In the genomic region with DNA sequence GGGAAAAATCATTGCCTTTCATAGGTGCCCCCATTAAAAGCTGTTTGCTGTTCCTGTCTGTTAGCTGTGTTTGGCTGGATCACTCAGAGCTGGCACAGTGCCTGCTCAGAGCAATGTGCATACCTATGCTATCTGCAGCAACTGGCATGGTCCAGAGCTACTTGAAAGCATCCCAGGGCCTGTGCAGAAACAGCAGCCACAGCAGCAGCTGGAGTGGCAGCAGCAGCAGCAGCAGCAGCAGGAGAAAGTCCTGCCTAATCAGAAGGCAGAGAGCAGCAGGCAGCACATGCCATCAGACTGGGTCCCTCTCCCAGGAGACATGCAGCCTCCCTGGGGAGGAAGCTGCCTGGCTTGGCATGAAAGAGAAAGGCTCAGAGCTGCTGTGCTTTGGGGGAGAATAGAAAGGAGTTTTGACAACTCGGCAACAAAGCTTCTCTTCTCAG, we compare ENCODE assay signal across 11 cellular contexts.
DNase-seq lines count a peak whose midpoint lies in the region; ATAC-seq, FAIRE-seq and TF ChIP-seq lines count a peak whose summit lies in the region.
"Had no signal": no experiment of that assay in that cellular context is flagged by ENCODE, and none has a peak within 500 bp of the region (broad histone marks: within the 10 kb centered on the region; RNA-seq: fewer than 3 reads in every experiment).

No MANE protein-coding gene starts in this region.

- no peak overlapping the region for H2AFZ ChIP-seq in GM12878 (ENCODE audit: control insufficient read depth, low read depth, low read length)

- FAIRE-seq in GM12878 (lab: Jason Lieb, UNC): no peak

- no peak overlapping the region for H3K9ac ChIP-seq in GM12878 (ENCODE audit: control insufficient read depth, insufficient read depth, low read length)

- no peaks in the 10 kb centered on the region for H3K4me1 ChIP-seq in GM12878 (ENCODE audit: control insufficient read depth, insufficient read depth, low read length)
- no peaks in the 10 kb centered on the region for H3K4me1 ChIP-seq in mucosa of descending colon (ENCODE audit: low read depth)
- H3K4me1 ChIP-seq in breast epithelium: no peaks in the 10 kb centered on the region

- intact Hi-C loops in GM12878 (cut with micrococcal nuclease; ENCODE audit: unreplicated experiment) (loop anchor here (1.0 kb wide), 1 partner anchor 324 kb away; no protein-coding TSS in a partner anchor), mucosa of descending colon (cut with DNase I, micrococcal nuclease) (loop anchor here (10.0 kb wide), 1 partner anchor 323 kb away; no protein-coding TSS in a partner anchor), breast epithelium (cut with DNase I; ENCODE audit: low total_unique reads) (no loop called here)

- RAD21 ChIA-PET in GM12878 (lab: Charles Lee; ENCODE audit: unreplicated experiment): interaction anchor here (0.6 to 1.6 kb wide), 6 partner anchors 8 to 738 kb away, joined by 3 to 7 read pairs (median 4); no protein-coding TSS in a partner anchor

- TF ChIP-seq EP300 in GM12878 (IDR thresholded peaks at IDR 0.05; ENCODE audit: borderline replicate concordance in 1 of 2, control insufficient read depth in 1 of 2, low read depth in 2 of 2, low read length in 2 of 2): no peak

- POLR2A ChIA-PET in GM12878 (lab: Charles Lee): no interaction called here

- TF ChIP-seq CTCF in GM12878 (IDR thresholded peaks at IDR 0.05 in 2 of 3, conservative IDR thresholded peaks at IDR 0.05 in 1 of 3; ENCODE audit: control insufficient read depth in 2 of 3, extremely low read depth in 1 of 3, insufficient read depth in 1 of 3, low read depth in 3 of 3, low read length in 3 of 3): no peak
- TF ChIP-seq CTCF in mucosa of descending colon (IDR thresholded peaks at IDR 0.05): no peak
- no peak for TF ChIP-seq CTCF in breast epithelium (IDR thresholded peaks at IDR 0.05)

- H3K4me3 ChIP-seq in GM12878 (no peak overlapping the region), mucosa of descending colon (no peak overlapping the region), H7 (ENCODE audit: insufficient read depth, low read depth, low read length) (no peak overlapping the region), breast epithelium (no peak overlapping the region)
- H3K4me3 ChIP-seq: MG63 had no signal

- TF ChIP-seq RAD21 in GM12878 (IDR thresholded peaks at IDR 0.05; ENCODE audit: insufficient read depth, low read depth, low read length): no peak

- WGBS in GM12878 (ENCODE audit: insufficient coverage, insufficient replicate concordance, low lambda C conversion rate, missing lambda C conversion rate): 17% methylated on average over 1 of the region's 1 CpG

- peak; percentile 13 for ATAC-seq in GM18519 (IDR thresholded peaks at IDR 0.05; ENCODE audit: low FRiP score, unreplicated experiment)
- peak; percentile 37 for ATAC-seq in HG03354 (IDR thresholded peaks at IDR 0.05; ENCODE audit: poor library complexity, severe bottlenecking, unreplicated experiment)
- ATAC-seq in GM12878: peak; percentile 19; the same call in 1 of the 3 replicates
- peak; percentile 63 for ATAC-seq in mucosa of descending colon

- no peaks in the 10 kb centered on the region for H3K9me3 ChIP-seq in GM12878 (replicated peaks; ENCODE audit: control insufficient read depth, insufficient read depth, low read length)
- no peaks in the 10 kb centered on the region for H3K9me3 ChIP-seq in mucosa of descending colon
- no peaks in the 10 kb centered on the region for H3K9me3 ChIP-seq in breast epithelium
- H3K9me3 ChIP-seq: MG63 had no signal

- H3K4me2 ChIP-seq in GM12878 (ENCODE audit: control insufficient read depth, insufficient read depth): no peak overlapping the region

- DNase-seq in GM12878 (ENCODE audit: low read depth, low spot score) (no peak), mucosa of descending colon (peak in 1 of 3 donors; percentile 30), H7 (no peak), G401 (ENCODE audit: low spot score) (no peak), inferior parietal cortex (ENCODE audit: extremely low spot score) (no peak), breast epithelium (ENCODE audit: low spot score in 2 of 2) (no peak)
- DNase-seq: activated CD4-positive, alpha-beta T cell treated with anti-CD3 and anti-CD28 coated beads, Interleukin-2, amount 50 U/mL, for 1 hour; amniotic stem cell had no signal

- no peaks in the 10 kb centered on the region for H3K79me2 ChIP-seq in GM12878 (ENCODE audit: control insufficient read depth, insufficient read depth, low read length)

- TF ChIP-seq POLR2A in GM12878 (IDR thresholded peaks at IDR 0.05; ENCODE audit: low read depth, low read length): no peak
- TF ChIP-seq POLR2A in breast epithelium (IDR thresholded peaks at IDR 0.05): no peak

- BruUV-seq in GM12878 (replicated peaks; lab: Mats Ljungman, UMichigan): no TSS peak

- CTCF ChIA-PET in GM12878 (lab: Yijun Ruan, JAX): interaction anchor here (0.7 to 1.4 kb wide), 14 partner anchors 9 to 787 kb away, joined by 3 to 9 read pairs (median 4); no protein-coding TSS in a partner anchor

- in situ Hi-C loops in GM12878 (cut with MboI): no loop called here
- in situ Hi-C loops in G401 (cut with HindIII; ENCODE audit: low sequenced_read_pairs): no loop called here

- H3K27ac ChIP-seq in GM12878 (ENCODE audit: control insufficient read depth, insufficient read depth) (no peak overlapping the region), breast epithelium (no peak overlapping the region)

- SMC1A ChIA-PET in GM12878 (lab: Charles Lee; ENCODE audit: uncharacterized antibody, unreplicated experiment): interaction anchor here (0.7 to 1.8 kb wide), 11 partner anchors 8 to 353 kb away, joined by 3 to 5 read pairs (median 3); no protein-coding TSS in a partner anchor

- H3K36me3 ChIP-seq in GM12878 (ENCODE audit: control insufficient read depth in 2 of 2, insufficient read depth in 2 of 2, low read length in 1 of 2) (no peaks in the 10 kb centered on the region), mucosa of descending colon (ENCODE audit: low read depth) (no peaks in the 10 kb centered on the region), H7 (replicated peaks; ENCODE audit: control insufficient read depth, insufficient read depth, low read length) (no peaks in the 10 kb centered on the region), breast epithelium (no peaks in the 10 kb centered on the region)
- H3K36me3 ChIP-seq: MG63 had no signal

- no peaks in the 10 kb centered on the region for H4K20me1 ChIP-seq in GM12878 (ENCODE audit: control insufficient read depth, insufficient read depth)

- H3K27me3 ChIP-seq in GM12878 (replicated peaks in 1 of 2; ENCODE audit: control insufficient read depth in 2 of 2, insufficient read depth in 2 of 2, low read length in 1 of 2) (no peaks in the 10 kb centered on the region; a peak in 1 of 4 replicates), H7 (ENCODE audit: control insufficient read depth, insufficient read depth, low read length) (no peaks in the 10 kb centered on the region; the same call in 1 of the 2 replicates), breast epithelium (no peaks in the 10 kb centered on the region)
- H3K27me3 ChIP-seq: MG63 had no signal

TF ChIP-seq in GM12878, 131 proteins besides CTCF, POLR2A, EP300 and RAD21:
- TF ChIP-seq MEF2B (IDR thresholded peaks at IDR 0.05; ENCODE audit: partially characterized antibody, poor library complexity, severe bottlenecking) (peak; percentile 84), SIN3A (IDR thresholded peaks at IDR 0.05; ENCODE audit: low read depth, low read length) (no peak)
TF ChIP-seq in GM12878: peak in this region for 1.

Comparison
In these comparisons a context has a peak if more than half of its experiments do, and no peak if none do; other contexts are left out.
1. ATAC-seq: peak in every context shown above with its lines; median percentile 63 in mucosa of descending colon; 37 in HG03354; 19 in GM12878; 13 in GM18519.